Comparison of ENCODE assay signal across 16 cellular contexts in genomic region chr9:92710368-92710767, GRCh38. TPM values are rescaled to one million over a fixed set of nuclear protein-coding genes. Genes with fewer than 3 reads are reported as not detected.
DNase-seq lines count a peak whose midpoint lies in the region; ATAC-seq and TF ChIP-seq lines count a peak whose summit lies in the region.
"Had no signal": no experiment of that assay in that cellular context is flagged by ENCODE, and none has a peak within 500 bp of the region (broad histone marks: within the 10 kb centered on the region; RNA-seq: fewer than 3 reads in every experiment).

No MANE protein-coding gene starts in this region.

- 78 to 80% methylated on average over 3 of the region's 3 CpGs for WGBS in aorta, 2 donors

- H3K9me3 Mint-ChIP-seq in activated CD8-positive, alpha-beta T cell treated with anti-CD3 and anti-CD28 coated beads, Interleukin-2, amount 10 ng/mL, durations not matched to agents 7 days and 5 days (ENCODE audit: insufficient read depth) = no peaks in the 10 kb centered on the region
- H3K9me3 Mint-ChIP-seq in activated CD8-positive, alpha-beta T cell treated with anti-CD3 and anti-CD28 coated beads for 36 hours = no peaks in the 10 kb centered on the region
- no peaks in the 10 kb centered on the region for H3K9me3 Mint-ChIP-seq in CD8-positive, alpha-beta memory T cell
- H3K9me3 Mint-ChIP-seq in effector memory CD8-positive, alpha-beta T cell = no peaks in the 10 kb centered on the region
- no peaks in the 10 kb centered on the region for H3K9me3 Mint-ChIP-seq in osteocyte (ENCODE audit: unreplicated experiment)
- H3K9me3 Mint-ChIP-seq: HFFc6 had no signal

- H3K4me1 Mint-ChIP-seq in activated CD8-positive, alpha-beta T cell treated with anti-CD3 and anti-CD28 coated beads, Interleukin-2, amount 10 ng/mL, durations not matched to agents 7 days and 5 days (ENCODE audit: low read depth) = peaks cover 42% of the 10 kb centered on the region
- H3K4me1 Mint-ChIP-seq in activated CD8-positive, alpha-beta T cell treated with anti-CD3 and anti-CD28 coated beads for 36 hours (ENCODE audit: low read depth) = peaks cover 35% of the 10 kb centered on the region
- H3K4me1 Mint-ChIP-seq in CD8-positive, alpha-beta memory T cell = peaks cover 18 to 36% (median 35%) of the 10 kb centered on the region in 3 donors
- peaks cover 22 to 29% of the 10 kb centered on the region in 2 donors for H3K4me1 Mint-ChIP-seq in effector memory CD8-positive, alpha-beta T cell (ENCODE audit: low read depth in 2 of 2)
- no peaks in the 10 kb centered on the region for H3K4me1 Mint-ChIP-seq in osteocyte (ENCODE audit: unreplicated experiment)

- H3K4me3 ChIP-seq in CD8-positive, alpha-beta memory T cell (ENCODE audit: low read length) = no peak overlapping the region
- H3K4me3 ChIP-seq in aorta (ENCODE audit: low read length in 2 of 2) = no peak overlapping the region

- H3K27me3 Mint-ChIP-seq in activated CD8-positive, alpha-beta T cell treated with anti-CD3 and anti-CD28 coated beads, Interleukin-2, amount 10 ng/mL, durations not matched to agents 7 days and 5 days (ENCODE audit: low read depth) = no peaks in the 10 kb centered on the region
- no peaks in the 10 kb centered on the region for H3K27me3 Mint-ChIP-seq in activated CD8-positive, alpha-beta T cell treated with anti-CD3 and anti-CD28 coated beads for 36 hours
- no peaks in the 10 kb centered on the region for H3K27me3 Mint-ChIP-seq in CD8-positive, alpha-beta memory T cell
- no peaks in the 10 kb centered on the region for H3K27me3 Mint-ChIP-seq in effector memory CD8-positive, alpha-beta T cell
- H3K27me3 Mint-ChIP-seq in osteocyte (ENCODE audit: unreplicated experiment) = no peaks in the 10 kb centered on the region

- no peak overlapping the region for H3K27ac ChIP-seq in CD8-positive, alpha-beta memory T cell (ENCODE audit: low read depth, low read length)
- no peak overlapping the region for H3K27ac ChIP-seq in aorta (ENCODE audit: low read depth in 1 of 2, low read length in 2 of 2)

- intact Hi-C loops in activated CD8-positive, alpha-beta T cell treated with anti-CD3 and anti-CD28 coated beads for 36 hours (cut with micrococcal nuclease) = no loop called here
- intact Hi-C loops in aorta (cut with DNase I) = no loop called here

- H3K4me1 ChIP-seq in CD8-positive, alpha-beta memory T cell (ENCODE audit: insufficient read depth, low read length) = peaks cover 19% of the 10 kb centered on the region
- H3K4me1 ChIP-seq in aorta (ENCODE audit: control insufficient read depth in 1 of 2, insufficient read depth in 2 of 2, low read length in 2 of 2) = no peaks in the 10 kb centered on the region

- no peaks in the 10 kb centered on the region for H3K9me3 ChIP-seq in CD8-positive, alpha-beta memory T cell (ENCODE audit: low read length)
- no peaks in the 10 kb centered on the region for H3K9me3 ChIP-seq in aorta (ENCODE audit: control insufficient read depth, low read length)

- no peak overlapping the region for H3K4me3 Mint-ChIP-seq in activated CD8-positive, alpha-beta T cell treated with anti-CD3 and anti-CD28 coated beads, Interleukin-2, amount 10 ng/mL, durations not matched to agents 7 days and 5 days
- no peak overlapping the region for H3K4me3 Mint-ChIP-seq in activated CD8-positive, alpha-beta T cell treated with anti-CD3 and anti-CD28 coated beads for 36 hours
- no peak overlapping the region for H3K4me3 Mint-ChIP-seq in CD8-positive, alpha-beta memory T cell
- H3K4me3 Mint-ChIP-seq in effector memory CD8-positive, alpha-beta T cell = no peak overlapping the region
- H3K4me3 Mint-ChIP-seq in osteocyte (ENCODE audit: unreplicated experiment) = no peak overlapping the region
- H3K4me3 Mint-ChIP-seq: HFFc6 had no signal

- peak overlapping the region; percentile 73 for H3K27ac Mint-ChIP-seq in activated CD8-positive, alpha-beta T cell treated with anti-CD3 and anti-CD28 coated beads, Interleukin-2, amount 10 ng/mL, durations not matched to agents 7 days and 5 days
- no peak overlapping the region for H3K27ac Mint-ChIP-seq in activated CD8-positive, alpha-beta T cell treated with anti-CD3 and anti-CD28 coated beads for 36 hours
- H3K27ac Mint-ChIP-seq in CD8-positive, alpha-beta memory T cell = peak overlapping the region in 6 of 8 donors; percentile 10 to 85 (median 42)
- peak overlapping the region; percentile 82 to 91 for H3K27ac Mint-ChIP-seq in effector memory CD8-positive, alpha-beta T cell
- no peak overlapping the region for H3K27ac Mint-ChIP-seq in osteocyte (ENCODE audit: unreplicated experiment)
- H3K27ac Mint-ChIP-seq: HFFc6 had no signal

- DNase-seq in activated CD8-positive, alpha-beta T cell treated with anti-CD3 and anti-CD28 coated beads, Interleukin-2, amount 10 ng/mL, durations not matched to agents 7 days and 5 days = no peak
- DNase-seq in activated CD8-positive, alpha-beta T cell treated with anti-CD3 and anti-CD28 coated beads for 36 hours = no peak
- DNase-seq in CD8-positive, alpha-beta memory T cell = no peak
- DNase-seq in effector memory CD8-positive, alpha-beta T cell = no peak
- DNase-seq in osteocyte (ENCODE audit: extremely low spot score, unreplicated experiment) (peak; percentile 65), aorta (no peak)
- DNase-seq in stimulated activated CD4-positive, alpha-beta T cell treated with anti-CD3 and anti-CD28 coated beads, Interleukin-4, amount 100 ng/mL, for 4 hours = no peak
- DNase-seq: AML-193, HFFc6, KG1, NCI-H1048, NCI-H2107, NCI-H226, NCI-H526 treated with DMSO at 0.1 percent for 48 hours, OCI-M1 had no signal

- no peaks in the 10 kb centered on the region for H3K27me3 ChIP-seq in CD8-positive, alpha-beta memory T cell (ENCODE audit: insufficient read depth, low read length, poor library complexity, severe bottlenecking)
- no peaks in the 10 kb centered on the region for H3K27me3 ChIP-seq in aorta (ENCODE audit: control insufficient read depth in 1 of 2, insufficient read depth in 2 of 2, low read length in 1 of 2)

- no peak for ATAC-seq in activated CD8-positive, alpha-beta T cell treated with anti-CD3 and anti-CD28 coated beads, Interleukin-2, amount 10 ng/mL, durations not matched to agents 7 days and 5 days
- ATAC-seq in activated CD8-positive, alpha-beta T cell treated with anti-CD3 and anti-CD28 coated beads for 36 hours = no peak
- no peak for ATAC-seq in effector memory CD8-positive, alpha-beta T cell (replicated peaks)
- ATAC-seq in GM21360 (IDR thresholded peaks at IDR 0.05; ENCODE audit: unreplicated experiment) (no peak), aorta (ENCODE audit: low FRiP score) (no peak)

- peaks cover 18% of the 10 kb centered on the region for H3K36me3 ChIP-seq in CD8-positive, alpha-beta memory T cell (ENCODE audit: insufficient read depth, low read length)
- peaks cover 0 to 12% of the 10 kb centered on the region in 2 donors for H3K36me3 ChIP-seq in aorta (ENCODE audit: control insufficient read depth in 1 of 2, insufficient read depth in 2 of 2, low read length in 1 of 2)

- CTCF ChIA-PET in activated CD8-positive, alpha-beta T cell treated with anti-CD3 and anti-CD28 coated beads, Interleukin-2, amount 10 ng/mL, durations not matched to agents 7 days and 5 days (lab: Charles Lee) = no interaction called here
- CTCF ChIA-PET in activated CD8-positive, alpha-beta T cell treated with anti-CD3 and anti-CD28 coated beads for 36 hours (lab: Charles Lee) = no interaction called here
- CTCF ChIA-PET in CD8-positive, alpha-beta memory T cell (lab: Charles Lee) = no interaction called here

- POLR2A ChIA-PET in activated CD8-positive, alpha-beta T cell treated with anti-CD3 and anti-CD28 coated beads, Interleukin-2, amount 10 ng/mL, durations not matched to agents 7 days and 5 days (lab: Charles Lee) = no interaction called here
- POLR2A ChIA-PET in activated CD8-positive, alpha-beta T cell treated with anti-CD3 and anti-CD28 coated beads for 36 hours (lab: Charles Lee) = no interaction called here
- POLR2A ChIA-PET in CD8-positive, alpha-beta memory T cell (lab: Charles Lee) = no interaction called here

- no peak for TF ChIP-seq CTCF in activated CD8-positive, alpha-beta T cell treated with anti-CD3 and anti-CD28 coated beads for 36 hours (IDR thresholded peaks at IDR 0.05)
- no peak for TF ChIP-seq CTCF in osteocyte (IDR thresholded peaks at IDR 0.05)

- peaks cover 40% of the 10 kb centered on the region for H3K36me3 Mint-ChIP-seq in activated CD8-positive, alpha-beta T cell treated with anti-CD3 and anti-CD28 coated beads, Interleukin-2, amount 10 ng/mL, durations not matched to agents 7 days and 5 days (ENCODE audit: low read depth)
- peaks cover 23% of the 10 kb centered on the region for H3K36me3 Mint-ChIP-seq in activated CD8-positive, alpha-beta T cell treated with anti-CD3 and anti-CD28 coated beads for 36 hours (ENCODE audit: low read depth)
- H3K36me3 Mint-ChIP-seq in CD8-positive, alpha-beta memory T cell = peaks cover 0 to 50% (median 12%) of the 10 kb centered on the region in 3 donors
- H3K36me3 Mint-ChIP-seq in effector memory CD8-positive, alpha-beta T cell (ENCODE audit: insufficient read depth) = peaks cover 12% of the 10 kb centered on the region
- peaks cover 20% of the 10 kb centered on the region for H3K36me3 Mint-ChIP-seq in osteocyte (ENCODE audit: unreplicated experiment)

RNA-seq across cellular contexts. Expression of gene IPPK, which starts 40.4 kb away (rescaled TPM):
- 1 to 10 TPM; 8.7 to 9.7 TPM for total RNA-seq in activated CD8-positive, alpha-beta T cell treated with anti-CD3 and anti-CD28 coated beads, Interleukin-2, amount 10 ng/mL, durations not matched to agents 7 days and 5 days
- total RNA-seq in activated CD8-positive, alpha-beta T cell treated with anti-CD3 and anti-CD28 coated beads for 36 hours = 10 to 100 TPM; 12.5 to 15.8 TPM
- 10 to 100 TPM; 13.5 to 13.7 TPM for total RNA-seq in CD8-positive, alpha-beta memory T cell
- 9.2 TPM for polyA plus RNA-seq in CD8-positive, alpha-beta memory T cell
- 6.4 and 7.4 TPM in 2 replicates for total RNA-seq in osteocyte
- total RNA-seq in aorta = 10 to 100 TPM in 1 of 2 donors, 1 to 10 TPM in 1; 7.6 to 12.1 TPM
- polyA plus RNA-seq in aorta = 1 to 10 TPM; 2.5 to 6.0 TPM

RNA-seq across cellular contexts. Expression of gene BICD2, which starts 54.3 kb away (rescaled TPM):
- total RNA-seq in activated CD8-positive, alpha-beta T cell treated with anti-CD3 and anti-CD28 coated beads, Interleukin-2, amount 10 ng/mL, durations not matched to agents 7 days and 5 days = 10 to 100 TPM; 31.9 to 32.5 TPM
- 10 to 100 TPM; 14.2 to 16.8 TPM for total RNA-seq in activated CD8-positive, alpha-beta T cell treated with anti-CD3 and anti-CD28 coated beads for 36 hours
- total RNA-seq in CD8-positive, alpha-beta memory T cell = 10 to 100 TPM; 26.7 to 27.1 TPM
- 18.6 TPM for polyA plus RNA-seq in CD8-positive, alpha-beta memory T cell
- total RNA-seq in osteocyte = 34.8 and 35.4 TPM in 2 replicates
- total RNA-seq in aorta = 10 to 100 TPM; 32.4 to 37.2 TPM
- 10 to 100 TPM in 1 of 2 donors, 1 to 10 TPM in 1; 8.9 to 16.1 TPM for polyA plus RNA-seq in aorta

Comparison
In these comparisons a context has a peak if more than half of its experiments do, and no peak if none do; other contexts are left out.
1. H3K27ac Mint-ChIP-seq: peak in activated CD8-positive, alpha-beta T cell treated with anti-CD3 and anti-CD28 coated beads, Interleukin-2, amount 10 ng/mL, durations not matched to agents 7 days and 5 days (single experiment), CD8-positive, alpha-beta memory T cell (6 of 8) and effector memory CD8-positive, alpha-beta T cell (2 of 2); none in activated CD8-positive, alpha-beta T cell treated with anti-CD3 and anti-CD28 coated beads for 36 hours (single experiment) and osteocyte (single experiment).